In the genomic region with DNA sequence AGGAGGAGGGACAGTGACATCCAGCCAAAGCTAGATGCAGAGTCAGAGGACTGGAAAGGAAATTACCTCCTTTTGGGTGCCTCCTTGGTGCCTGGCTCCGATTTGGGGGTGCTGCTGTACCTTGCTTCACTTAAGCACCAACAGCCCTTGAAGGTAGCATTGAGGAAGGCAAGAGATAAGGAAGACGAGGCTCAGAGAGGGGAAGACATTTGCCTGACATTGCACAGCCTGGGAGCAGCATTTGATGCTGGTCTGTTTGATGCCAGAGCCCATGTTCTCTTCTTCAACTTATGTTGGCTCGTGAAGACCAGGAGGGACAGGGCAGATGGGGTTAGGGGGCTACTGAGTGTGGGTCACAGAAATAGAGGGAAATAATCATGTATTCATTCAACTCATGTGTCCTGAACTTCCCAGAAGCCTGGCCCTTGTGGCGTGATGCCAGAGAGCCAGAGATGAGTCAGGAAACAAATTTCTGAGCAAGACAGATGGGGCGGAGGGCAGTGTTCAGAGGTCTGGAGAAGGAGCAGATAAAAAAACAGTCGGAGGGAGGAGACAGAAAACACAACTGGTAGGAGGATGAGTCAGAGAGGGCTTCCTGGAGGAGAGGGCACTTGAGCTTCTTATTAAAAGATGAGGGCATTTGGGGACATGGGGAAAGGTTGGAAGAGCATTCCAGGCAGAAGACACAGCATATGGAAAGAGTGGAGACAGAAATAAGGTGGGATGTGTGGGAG, we compare ENCODE assay signal across 16 cellular contexts. TPM values are rescaled to one million over a fixed set of nuclear protein-coding genes. Genes with fewer than 3 reads are reported as not detected.
A peak's percentile ranks its signal among the peaks of the same experiment; 100 is the strongest.
DNase-seq lines count a peak whose midpoint lies in the region; ATAC-seq and TF ChIP-seq lines count a peak whose summit lies in the region.
"Had no signal": no experiment of that assay in that cellular context is flagged by ENCODE, and none has a peak within 500 bp of the region (broad histone marks: within the 10 kb centered on the region; RNA-seq: fewer than 3 reads in every experiment).

No MANE protein-coding gene starts in this region.

- CTCF ChIA-PET in AG04450 (lab: Charles Lee), result no interaction called here

- in situ Hi-C loops in GM13976 (cut with MboI; ENCODE audit: low sequenced_read_pairs, unreplicated experiment), result no loop called here

- H3K4me3 ChIP-seq in AG04450 (ENCODE audit: low read depth, low read length) (no peak overlapping the region), fibroblast of villous mesenchyme (ENCODE audit: low read depth, low read length) (no peak overlapping the region), dorsolateral prefrontal cortex (no peak overlapping the region)
- H3K4me3 ChIP-seq: BLaER1 treated with 17β-estradiol and CSF1 and Interleukin-3, amounts not matched to agents 10 nM and 100 nM had no signal

- H3K9me3 ChIP-seq in AG04450 (ENCODE audit: control insufficient read depth, insufficient read depth, low read length), result no peaks in the 10 kb centered on the region
- H3K9me3 ChIP-seq: BLaER1 treated with 17β-estradiol and CSF1 and Interleukin-3, amounts not matched to agents 10 nM and 100 nM; neutrophil had no signal

- ATAC-seq in SK-N-SH treated with all-trans-retinoic acid at 6 μM for 48 hours (peak; percentile 77), Right ventricle myocardium inferior (no peak)
- ATAC-seq: activated naive CD8-positive, alpha-beta T cell treated with anti-CD3 and anti-CD28 coated beads, Interleukin-2, amount 50 U/mL, for 24 hours; WTC11 had no signal

- POLR2A ChIA-PET in AG04450 (lab: Yijun Ruan, JAX), result no interaction called here

- peak overlapping the region; percentile 11 for H3K27ac ChIP-seq in AG04450 (ENCODE audit: low read depth, low read length)
- no peak overlapping the region for H3K27ac ChIP-seq in dorsolateral prefrontal cortex
- H3K27ac ChIP-seq: BLaER1 treated with 17β-estradiol and CSF1 and Interleukin-3, amounts not matched to agents 10 nM and 100 nM; neutrophil had no signal

- no peak for DNase-seq in AG04450 (ENCODE audit: low read depth, low spot score)
- DNase-seq in HCEC 1CT, result peak; percentile 72
- peak; percentile 32 for DNase-seq in fibroblast of villous mesenchyme (ENCODE audit: low read depth)
- no peak for DNase-seq in Right ventricle myocardium inferior (ENCODE audit: missing footprints)
- DNase-seq in GM13976 (ENCODE audit: low spot score), result no peak
- DNase-seq in dorsolateral prefrontal cortex, result no peak
- DNase-seq in midbrain (lab: John Stamatoyannopoulos, UW), result no peak
- DNase-seq: activated naive CD8-positive, alpha-beta T cell treated with anti-CD3 and anti-CD28 coated beads, Interleukin-2, amount 50 U/mL, for 24 hours; NCI-H1105 treated with DMSO at 0.1 percent for 48 hours; NCI-H69; SHP77 treated with DMSO at 0.1 percent for 48 hours had no signal

- intact Hi-C loops in Right ventricle myocardium inferior (cut with DNase I), result no loop called here
- intact Hi-C loops in dorsolateral prefrontal cortex (cut with DNase I), result no loop called here

- TF ChIP-seq CTCF in AG04450 (IDR thresholded peaks at IDR 0.05; ENCODE audit: low read depth, low read length), result no peak
- no peak for TF ChIP-seq CTCF in fibroblast of villous mesenchyme (IDR thresholded peaks at IDR 0.05; ENCODE audit: insufficient read depth, low read depth, low read length)
- TF ChIP-seq CTCF in GM13976 (IDR thresholded peaks at IDR 0.05; ENCODE audit: borderline replicate concordance, control extremely low read depth, extremely low read depth, insufficient read depth, missing control alignments), result no peak
- TF ChIP-seq CTCF in dorsolateral prefrontal cortex (IDR thresholded peaks at IDR 0.05 in 54 of 56, conservative IDR thresholded peaks at IDR 0.05 in 2 of 56; ENCODE audit: low read depth in 1 of 56, partially characterized antibody in 56 of 56), result no peak

- H3K27me3 ChIP-seq in AG04450 (ENCODE audit: control insufficient read depth, insufficient read depth, low read length) (peaks cover 5% of the 10 kb centered on the region), dorsolateral prefrontal cortex (peaks cover 0 to 4% (median 0%) of the 10 kb centered on the region in 45 donors)

TF ChIP-seq in SK-N-SH treated with all-trans-retinoic acid at 6 μM for 48 hours, 23 proteins besides CTCF, POLR2A, EP300 and RAD21:
- TF ChIP-seq POU6F1 (CRISPR knock-in tag; IDR thresholded peaks at IDR 0.05; ENCODE audit: borderline replicate concordance, low read depth) (no peak), TOX (CRISPR knock-in tag; IDR thresholded peaks at IDR 0.05; ENCODE audit: borderline replicate concordance) (no peak), ARNTL (CRISPR knock-in tag; IDR thresholded peaks at IDR 0.05; ENCODE audit: borderline replicate concordance, low read depth) (no peak), TCF4 (CRISPR knock-in tag; IDR thresholded peaks at IDR 0.05; ENCODE audit: borderline replicate concordance) (no peak), CSDC2 (CRISPR knock-in tag; IDR thresholded peaks at IDR 0.05) (no peak), ZNF8 (CRISPR knock-in tag; IDR thresholded peaks at IDR 0.05) (no peak), ZC3H10 (CRISPR knock-in tag; IDR thresholded peaks at IDR 0.05) (no peak), RARB (CRISPR knock-in tag; IDR thresholded peaks at IDR 0.05) (no peak), GLIS3 (CRISPR knock-in tag; IDR thresholded peaks at IDR 0.05) (no peak), OSR1 (CRISPR knock-in tag; IDR thresholded peaks at IDR 0.05) (no peak), ZFP3 (CRISPR knock-in tag; IDR thresholded peaks at IDR 0.05) (no peak)
- TF ChIP-seq, protein P1, sequence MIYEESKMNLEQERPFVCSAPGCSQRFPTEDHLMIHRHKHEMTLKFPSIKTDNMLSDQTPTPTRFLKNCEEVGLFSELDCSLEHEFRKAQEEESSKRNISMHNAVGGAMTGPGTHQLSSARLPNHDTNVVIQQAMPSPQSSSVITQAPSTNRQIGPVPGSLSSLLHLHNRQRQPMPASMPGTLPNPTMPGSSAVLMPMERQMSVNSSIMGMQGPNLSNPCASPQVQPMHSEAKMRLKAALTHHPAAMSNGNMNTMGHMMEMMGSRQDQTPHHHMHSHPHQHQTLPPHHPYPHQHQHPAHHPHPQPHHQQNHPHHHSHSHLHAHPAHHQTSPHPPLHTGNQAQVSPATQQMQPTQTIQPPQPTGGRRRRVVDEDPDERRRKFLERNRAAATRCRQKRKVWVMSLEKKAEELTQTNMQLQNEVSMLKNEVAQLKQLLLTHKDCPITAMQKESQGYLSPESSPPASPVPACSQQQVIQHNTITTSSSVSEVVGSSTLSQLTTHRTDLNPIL (CRISPR knock-in tag; IDR thresholded peaks at IDR 0.05; ENCODE audit: low read depth), result no peak

RNA-seq across cellular contexts. Expression of gene C19orf81, which starts 3.0 kb away (rescaled TPM):
- polyA plus RNA-seq in AG04450 (2011; rRNA removed), result not detected in 2 replicates
- not detected in 2 replicates for polyA minus RNA-seq in AG04450 (2011; rRNA and poly(A)+ RNA removed)
- 0.97 TPM in 1 of 2 replicates, not detected in the other for total RNA-seq in fibroblast of villous mesenchyme
- 2.5 TPM for total RNA-seq in Right ventricle myocardium inferior
- total RNA-seq in dorsolateral prefrontal cortex, result 10 to 100 TPM in 8 of 120 experiments, 1 to 10 TPM in 111, not detected in 1; 1.9 to 17.7 (median 5.7) TPM
- total RNA-seq: liver had no signal
- polyA plus RNA-seq: liver had no signal

RNA-seq across cellular contexts. Expression of gene SYT3, which starts 6.6 kb away (rescaled TPM):
- polyA plus RNA-seq in AG04450 (2011; rRNA removed), result 0.02 and 0.05 TPM in 2 replicates
- polyA minus RNA-seq in AG04450 (2011; rRNA and poly(A)+ RNA removed), result not detected in 2 replicates
- under 0.01 TPM in 1 of 2 replicates, not detected in the other for total RNA-seq in fibroblast of villous mesenchyme
- 0.27 TPM for total RNA-seq in Right ventricle myocardium inferior
- 10 to 100 TPM; 10.7 to 56.7 (median 35.9) TPM for total RNA-seq in dorsolateral prefrontal cortex
- total RNA-seq: liver had no signal
- polyA plus RNA-seq: liver had no signal

Comparison
In these comparisons a context has a peak if more than half of its experiments do, and no peak if none do; other contexts are left out.
1. DNase-seq: peak in HCEC 1CT (single experiment) and fibroblast of villous mesenchyme (single experiment); none in AG04450 (single experiment), Right ventricle myocardium inferior (single experiment), GM13976 (single experiment), dorsolateral prefrontal cortex (0 of 10) and midbrain (single experiment).